In the genomic region with DNA sequence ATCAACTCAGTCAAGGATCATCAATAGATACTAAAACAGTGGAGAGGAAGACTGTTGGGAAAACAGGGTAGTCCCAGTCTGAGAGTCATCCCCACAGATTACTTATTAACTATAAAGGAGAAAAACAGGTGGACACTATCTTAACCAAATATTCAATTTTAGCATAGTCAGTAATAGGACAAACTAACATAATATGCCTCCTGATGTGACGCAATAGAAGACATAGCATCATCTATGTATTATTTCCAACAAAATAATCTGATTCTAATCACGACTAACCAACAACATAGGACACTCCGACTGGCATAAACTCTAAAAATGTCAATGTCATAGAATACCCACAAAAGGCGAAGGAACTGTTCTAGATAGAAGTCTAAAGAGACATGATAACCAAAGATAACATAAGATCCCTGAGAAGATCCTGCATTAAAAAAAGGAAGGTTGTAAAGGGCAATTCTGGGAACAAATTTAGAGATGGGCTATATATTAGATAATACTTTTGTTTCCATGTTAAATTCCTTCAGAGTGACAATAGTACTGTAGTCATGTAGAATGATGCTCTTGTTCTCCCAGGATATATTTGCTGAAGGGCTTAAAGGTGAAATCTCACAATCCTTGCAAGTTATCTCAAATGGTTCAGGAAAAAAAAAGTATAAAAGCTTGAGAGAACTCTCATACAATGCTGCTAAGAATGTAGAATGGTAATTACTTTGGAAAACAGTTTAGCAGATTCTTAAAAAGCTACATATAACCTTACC, we compare ENCODE assay signal across 1 cellular context.
A peak's percentile ranks its signal among the peaks of the same experiment; 100 is the strongest.
TF ChIP-seq lines count a peak whose summit lies in the region.

No MANE protein-coding gene starts in this region.

TF ChIP-seq in HepG2, 621 proteins besides CTCF, POLR2A, EP300 and RAD21 (continued from another document and continues in another):
- TF ChIP-seq ZNF572 (CRISPR knock-in tag; IDR thresholded peaks at IDR 0.05) (no peak), TRAFD1 (CRISPR knock-in tag; IDR thresholded peaks at IDR 0.05; ENCODE audit: borderline replicate concordance) (no peak), MAFK (conservative IDR thresholded peaks at IDR 0.05 in 1 of 2, IDR thresholded peaks at IDR 0.05 in 1 of 2; ENCODE audit: low read length in 2 of 2) (peak in 1 of 2 experiments; percentile 9; a peak in 2 of 4 replicates), ZNF691 (CRISPR knock-in tag; IDR thresholded peaks at IDR 0.05; ENCODE audit: borderline replicate concordance, low read depth) (no peak), RAD51 (IDR thresholded peaks at IDR 0.05; ENCODE audit: borderline replicate concordance) (no peak), FOSL1 (CRISPR knock-in tag; IDR thresholded peaks at IDR 0.05; ENCODE audit: borderline replicate concordance) (no peak), MIXL1 (CRISPR knock-in tag; IDR thresholded peaks at IDR 0.05) (peak; percentile 56; the same call in 1 of the 2 replicates), ZNF629 (CRISPR knock-in tag; conservative IDR thresholded peaks at IDR 0.05) (0 out of 2 replicates have a peak, but pooled peaks have one; percentile 23), GZF1 (CRISPR knock-in tag; IDR thresholded peaks at IDR 0.05) (no peak), FOXP4 (CRISPR knock-in tag; IDR thresholded peaks at IDR 0.05) (peak; percentile 46), ZMAT5 (CRISPR knock-in tag; IDR thresholded peaks at IDR 0.05; ENCODE audit: borderline replicate concordance, low read depth) (no peak), TRIM22 (IDR thresholded peaks at IDR 0.05) (no peak), DNMT3B (CRISPR knock-in tag; conservative IDR thresholded peaks at IDR 0.05) (no peak), KLF13 (CRISPR knock-in tag; IDR thresholded peaks at IDR 0.05) (no peak), GTF3A (CRISPR knock-in tag; conservative IDR thresholded peaks at IDR 0.05) (no peak), THRA (CRISPR knock-in tag; IDR thresholded peaks at IDR 0.05; ENCODE audit: borderline replicate concordance) (0 out of 2 replicates have a peak, but pooled peaks have one; percentile 29), ZNF451 (CRISPR knock-in tag; IDR thresholded peaks at IDR 0.05) (no peak), JUNB (CRISPR knock-in tag; IDR thresholded peaks at IDR 0.05; ENCODE audit: borderline replicate concordance) (no peak), NFE2 (CRISPR knock-in tag; IDR thresholded peaks at IDR 0.05) (no peak), RXRB (CRISPR knock-in tag; IDR thresholded peaks at IDR 0.05; ENCODE audit: borderline replicate concordance) (0 out of 2 replicates have a peak, but pooled peaks have one; percentile 29), POLR2AphosphoS2 (IDR thresholded peaks at IDR 0.05; ENCODE audit: low read depth, low read length) (no peak)
- TF ChIP-seq, protein P1, sequence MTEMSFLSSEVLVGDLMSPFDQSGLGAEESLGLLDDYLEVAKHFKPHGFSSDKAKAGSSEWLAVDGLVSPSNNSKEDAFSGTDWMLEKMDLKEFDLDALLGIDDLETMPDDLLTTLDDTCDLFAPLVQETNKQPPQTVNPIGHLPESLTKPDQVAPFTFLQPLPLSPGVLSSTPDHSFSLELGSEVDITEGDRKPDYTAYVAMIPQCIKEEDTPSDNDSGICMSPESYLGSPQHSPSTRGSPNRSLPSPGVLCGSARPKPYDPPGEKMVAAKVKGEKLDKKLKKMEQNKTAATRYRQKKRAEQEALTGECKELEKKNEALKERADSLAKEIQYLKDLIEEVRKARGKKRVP (CRISPR knock-in tag; IDR thresholded peaks at IDR 0.05) = peak in 1 of 2 experiments; percentile 54; a peak in 2 of 4 replicates
- TF ChIP-seq, protein P2, sequence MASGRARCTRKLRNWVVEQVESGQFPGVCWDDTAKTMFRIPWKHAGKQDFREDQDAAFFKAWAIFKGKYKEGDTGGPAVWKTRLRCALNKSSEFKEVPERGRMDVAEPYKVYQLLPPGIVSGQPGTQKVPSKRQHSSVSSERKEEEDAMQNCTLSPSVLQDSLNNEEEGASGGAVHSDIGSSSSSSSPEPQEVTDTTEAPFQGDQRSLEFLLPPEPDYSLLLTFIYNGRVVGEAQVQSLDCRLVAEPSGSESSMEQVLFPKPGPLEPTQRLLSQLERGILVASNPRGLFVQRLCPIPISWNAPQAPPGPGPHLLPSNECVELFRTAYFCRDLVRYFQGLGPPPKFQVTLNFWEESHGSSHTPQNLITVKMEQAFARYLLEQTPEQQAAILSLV (CRISPR knock-in tag; IDR thresholded peaks at IDR 0.05; ENCODE audit: borderline replicate concordance) = no peak
- TF ChIP-seq, protein P3, sequence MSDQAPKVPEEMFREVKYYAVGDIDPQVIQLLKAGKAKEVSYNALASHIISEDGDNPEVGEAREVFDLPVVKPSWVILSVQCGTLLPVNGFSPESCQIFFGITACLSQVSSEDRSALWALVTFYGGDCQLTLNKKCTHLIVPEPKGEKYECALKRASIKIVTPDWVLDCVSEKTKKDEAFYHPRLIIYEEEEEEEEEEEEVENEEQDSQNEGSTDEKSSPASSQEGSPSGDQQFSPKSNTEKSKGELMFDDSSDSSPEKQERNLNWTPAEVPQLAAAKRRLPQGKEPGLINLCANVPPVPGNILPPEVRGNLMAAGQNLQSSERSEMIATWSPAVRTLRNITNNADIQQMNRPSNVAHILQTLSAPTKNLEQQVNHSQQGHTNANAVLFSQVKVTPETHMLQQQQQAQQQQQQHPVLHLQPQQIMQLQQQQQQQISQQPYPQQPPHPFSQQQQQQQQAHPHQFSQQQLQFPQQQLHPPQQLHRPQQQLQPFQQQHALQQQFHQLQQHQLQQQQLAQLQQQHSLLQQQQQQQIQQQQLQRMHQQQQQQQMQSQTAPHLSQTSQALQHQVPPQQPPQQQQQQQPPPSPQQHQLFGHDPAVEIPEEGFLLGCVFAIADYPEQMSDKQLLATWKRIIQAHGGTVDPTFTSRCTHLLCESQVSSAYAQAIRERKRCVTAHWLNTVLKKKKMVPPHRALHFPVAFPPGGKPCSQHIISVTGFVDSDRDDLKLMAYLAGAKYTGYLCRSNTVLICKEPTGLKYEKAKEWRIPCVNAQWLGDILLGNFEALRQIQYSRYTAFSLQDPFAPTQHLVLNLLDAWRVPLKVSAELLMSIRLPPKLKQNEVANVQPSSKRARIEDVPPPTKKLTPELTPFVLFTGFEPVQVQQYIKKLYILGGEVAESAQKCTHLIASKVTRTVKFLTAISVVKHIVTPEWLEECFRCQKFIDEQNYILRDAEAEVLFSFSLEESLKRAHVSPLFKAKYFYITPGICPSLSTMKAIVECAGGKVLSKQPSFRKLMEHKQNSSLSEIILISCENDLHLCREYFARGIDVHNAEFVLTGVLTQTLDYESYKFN (CRISPR knock-in tag; conservative IDR thresholded peaks at IDR 0.05) = peak; percentile 53; the same call in 1 of the 2 replicates
- TF ChIP-seq, protein P4, sequence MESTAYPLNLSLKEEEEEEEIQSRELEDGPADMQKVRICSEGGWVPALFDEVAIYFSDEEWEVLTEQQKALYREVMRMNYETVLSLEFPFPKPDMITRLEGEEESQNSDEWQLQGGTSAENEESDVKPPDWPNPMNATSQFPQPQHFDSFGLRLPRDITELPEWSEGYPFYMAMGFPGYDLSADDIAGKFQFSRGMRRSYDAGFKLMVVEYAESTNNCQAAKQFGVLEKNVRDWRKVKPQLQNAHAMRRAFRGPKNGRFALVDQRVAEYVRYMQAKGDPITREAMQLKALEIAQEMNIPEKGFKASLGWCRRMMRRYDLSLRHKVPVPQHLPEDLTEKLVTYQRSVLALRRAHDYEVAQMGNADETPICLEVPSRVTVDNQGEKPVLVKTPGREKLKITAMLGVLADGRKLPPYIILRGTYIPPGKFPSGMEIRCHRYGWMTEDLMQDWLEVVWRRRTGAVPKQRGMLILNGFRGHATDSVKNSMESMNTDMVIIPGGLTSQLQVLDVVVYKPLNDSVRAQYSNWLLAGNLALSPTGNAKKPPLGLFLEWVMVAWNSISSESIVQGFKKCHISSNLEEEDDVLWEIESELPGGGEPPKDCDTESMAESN (CRISPR knock-in tag; conservative IDR thresholded peaks at IDR 0.05) = no peak
- TF ChIP-seq, protein P5, sequence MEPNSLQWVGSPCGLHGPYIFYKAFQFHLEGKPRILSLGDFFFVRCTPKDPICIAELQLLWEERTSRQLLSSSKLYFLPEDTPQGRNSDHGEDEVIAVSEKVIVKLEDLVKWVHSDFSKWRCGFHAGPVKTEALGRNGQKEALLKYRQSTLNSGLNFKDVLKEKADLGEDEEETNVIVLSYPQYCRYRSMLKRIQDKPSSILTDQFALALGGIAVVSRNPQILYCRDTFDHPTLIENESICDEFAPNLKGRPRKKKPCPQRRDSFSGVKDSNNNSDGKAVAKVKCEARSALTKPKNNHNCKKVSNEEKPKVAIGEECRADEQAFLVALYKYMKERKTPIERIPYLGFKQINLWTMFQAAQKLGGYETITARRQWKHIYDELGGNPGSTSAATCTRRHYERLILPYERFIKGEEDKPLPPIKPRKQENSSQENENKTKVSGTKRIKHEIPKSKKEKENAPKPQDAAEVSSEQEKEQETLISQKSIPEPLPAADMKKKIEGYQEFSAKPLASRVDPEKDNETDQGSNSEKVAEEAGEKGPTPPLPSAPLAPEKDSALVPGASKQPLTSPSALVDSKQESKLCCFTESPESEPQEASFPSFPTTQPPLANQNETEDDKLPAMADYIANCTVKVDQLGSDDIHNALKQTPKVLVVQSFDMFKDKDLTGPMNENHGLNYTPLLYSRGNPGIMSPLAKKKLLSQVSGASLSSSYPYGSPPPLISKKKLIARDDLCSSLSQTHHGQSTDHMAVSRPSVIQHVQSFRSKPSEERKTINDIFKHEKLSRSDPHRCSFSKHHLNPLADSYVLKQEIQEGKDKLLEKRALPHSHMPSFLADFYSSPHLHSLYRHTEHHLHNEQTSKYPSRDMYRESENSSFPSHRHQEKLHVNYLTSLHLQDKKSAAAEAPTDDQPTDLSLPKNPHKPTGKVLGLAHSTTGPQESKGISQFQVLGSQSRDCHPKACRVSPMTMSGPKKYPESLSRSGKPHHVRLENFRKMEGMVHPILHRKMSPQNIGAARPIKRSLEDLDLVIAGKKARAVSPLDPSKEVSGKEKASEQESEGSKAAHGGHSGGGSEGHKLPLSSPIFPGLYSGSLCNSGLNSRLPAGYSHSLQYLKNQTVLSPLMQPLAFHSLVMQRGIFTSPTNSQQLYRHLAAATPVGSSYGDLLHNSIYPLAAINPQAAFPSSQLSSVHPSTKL (CRISPR knock-in tag; IDR thresholded peaks at IDR 0.05) = peak; percentile 59
- TF ChIP-seq, protein P6, sequence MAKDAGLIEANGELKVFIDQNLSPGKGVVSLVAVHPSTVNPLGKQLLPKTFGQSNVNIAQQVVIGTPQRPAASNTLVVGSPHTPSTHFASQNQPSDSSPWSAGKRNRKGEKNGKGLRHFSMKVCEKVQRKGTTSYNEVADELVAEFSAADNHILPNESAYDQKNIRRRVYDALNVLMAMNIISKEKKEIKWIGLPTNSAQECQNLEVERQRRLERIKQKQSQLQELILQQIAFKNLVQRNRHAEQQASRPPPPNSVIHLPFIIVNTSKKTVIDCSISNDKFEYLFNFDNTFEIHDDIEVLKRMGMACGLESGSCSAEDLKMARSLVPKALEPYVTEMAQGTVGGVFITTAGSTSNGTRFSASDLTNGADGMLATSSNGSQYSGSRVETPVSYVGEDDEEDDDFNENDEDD (CRISPR knock-in tag; IDR thresholded peaks at IDR 0.05; ENCODE audit: borderline replicate concordance) = no peak
